ENCODE assay signal across 17 cellular contexts in genomic region chr9:80437825-80438224, GRCh38.
"Had no signal": no experiment of that assay in that cellular context is flagged by ENCODE, and none has a peak within 500 bp of the region (broad histone marks: within the 10 kb centered on the region; RNA-seq: fewer than 3 reads in every experiment).

No MANE protein-coding gene starts in this region.

- DNase-seq: activated CD4-positive, alpha-beta T cell treated with anti-CD3 and anti-CD28 coated beads, Interleukin-2, amount 50 U/mL, for 1 hour; activated CD8-positive, alpha-beta memory T cell treated with anti-CD3 and anti-CD28 coated beads, Interleukin-2, amount 10 ng/mL, durations not matched to agents 7 days and 5 days; activated CD8-positive, alpha-beta T cell treated with anti-CD3 and anti-CD28 coated beads for 36 hours; activated naive CD8-positive, alpha-beta T cell treated with anti-CD3 and anti-CD28 coated beads, Interleukin-2, amount 50 U/mL, for 24 hours; activated T-cell treated with anti-CD3 and anti-CD28 coated beads, Interleukin-2, amount 50 U/mL, for 48 hours; foreskin fibroblast; heart right ventricle; midbrain; naive thymus-derived CD4-positive, alpha-beta T cell; ovary; stimulated activated CD4-positive, alpha-beta T cell treated with anti-CD3 and anti-CD28 coated beads, Interleukin-12 subunit alpha, Interleukin-12 subunit beta, amount 100 ng/mL, for 4 hours; stimulated activated CD4-positive, alpha-beta T cell treated with anti-CD3 and anti-CD28 coated beads, Interleukin-4, amount 100 ng/mL, for 24 hours; trophoblast cell; uterus had no signal

- H3K4me3 ChIP-seq: heart right ventricle, ovary, skin epidermis, thoracic aorta, uterus had no signal

- H3K9me3 ChIP-seq: heart right ventricle, ovary, thoracic aorta, uterus had no signal

- H3K27me3 ChIP-seq: heart right ventricle, ovary, uterus had no signal

- FAIRE-seq: endothelial cell of umbilical vein had no signal

- H3K4me1 ChIP-seq: heart right ventricle, uterus had no signal

- H3K27ac ChIP-seq: heart right ventricle, ovary, skin epidermis, thoracic aorta, uterus had no signal

- H3K36me3 ChIP-seq: heart right ventricle, ovary, thoracic aorta, uterus had no signal
